10 cellular contexts compared by ENCODE assay signal in genomic region chr9:90433398-90433890, GRCh38.
A peak's percentile ranks its signal among the peaks of the same experiment; 100 is the strongest.
DNase-seq lines count a peak whose midpoint lies in the region; ATAC-seq and TF ChIP-seq lines count a peak whose summit lies in the region.
"Had no signal": no experiment of that assay in that cellular context is flagged by ENCODE, and none has a peak within 500 bp of the region (broad histone marks: within the 10 kb centered on the region; RNA-seq: fewer than 3 reads in every experiment).

No MANE protein-coding gene starts in this region.

- no peaks in the 10 kb centered on the region for H3K9me3 Mint-ChIP-seq in Calu3 (ENCODE audit: low read depth, unreplicated experiment)
- H3K9me3 Mint-ChIP-seq in nephron: peaks cover 3% of the 10 kb centered on the region

- H3K27me3 ChIP-seq in esophagus (ENCODE audit: control insufficient read depth in 1 of 2, insufficient read depth in 2 of 2, low read length in 2 of 2): no peaks in the 10 kb centered on the region

- H3K4me1 Mint-ChIP-seq in Calu3 (ENCODE audit: low read depth, unreplicated experiment): peaks cover 15% of the 10 kb centered on the region
- H3K4me1 Mint-ChIP-seq in nephron: peaks cover 21% of the 10 kb centered on the region

- no peaks in the 10 kb centered on the region for H3K36me3 ChIP-seq in esophagus (ENCODE audit: control insufficient read depth in 2 of 2, insufficient read depth in 2 of 2, low read length in 1 of 2)

- ATAC-seq in GM19397 (IDR thresholded peaks at IDR 0.05; ENCODE audit: unreplicated experiment) (no peak), HG03571 (IDR thresholded peaks at IDR 0.05; ENCODE audit: unreplicated experiment) (no peak)

- CTCF ChIA-PET in Calu3 (lab: Charles Lee): interaction anchor here (0.6 to 1.7 kb wide), 3 partner anchors 10 to 209 kb away, joined by 3 to 7 read pairs (median 3); partner anchors contain the start of gene DIRAS2

- no peak for TF ChIP-seq CTCF in Calu3 (IDR thresholded peaks at IDR 0.05; ENCODE audit: unreplicated experiment)
- TF ChIP-seq CTCF in nephron (IDR thresholded peaks at IDR 0.05; ENCODE audit: unreplicated experiment in 3 of 3): no peak

- H3K27me3 Mint-ChIP-seq in Calu3 (ENCODE audit: unreplicated experiment): no peaks in the 10 kb centered on the region
- no peaks in the 10 kb centered on the region for H3K27me3 Mint-ChIP-seq in nephron (ENCODE audit: low read depth)

- intact Hi-C loops in Calu3 (cut with micrococcal nuclease; ENCODE audit: unreplicated experiment): no loop called here

- H3K4me1 ChIP-seq in esophagus (ENCODE audit: control insufficient read depth in 2 of 2, insufficient read depth in 2 of 2, low read length in 1 of 2): no peaks in the 10 kb centered on the region

- peak overlapping the region in 1 of 2 donors; percentile 18 for H3K4me3 ChIP-seq in esophagus (ENCODE audit: low read depth in 1 of 2, low read length in 2 of 2)

- WGBS in esophagus, 2 donors: 15 to 17% methylated on average over 14 of the region's 14 CpGs

- H3K27ac Mint-ChIP-seq in Calu3 (ENCODE audit: unreplicated experiment): peak overlapping the region; percentile 76
- H3K27ac Mint-ChIP-seq in nephron: peak overlapping the region; percentile 90 to 99 (median 98)

- peak overlapping the region; percentile 69 for H3K4me3 Mint-ChIP-seq in Calu3 (ENCODE audit: low read depth, unreplicated experiment)
- H3K4me3 Mint-ChIP-seq in nephron: peak overlapping the region; percentile 71 to 78 (median 74)

- peak overlapping the region; percentile 45 to 73 for H3K27ac ChIP-seq in esophagus (ENCODE audit: low read depth in 2 of 2, low read length in 1 of 2)

- peak; percentile 62 for DNase-seq in Calu3
- peak; percentile 56 for DNase-seq in NCI-H510A (lab: John Stamatoyannopoulos, UW)
- DNase-seq in NCI-H446 treated with DMSO at 0.1 percent for 48 hours (lab: John Stamatoyannopoulos, UW): no peak
- DNase-seq in NCI-H2196 treated with DMSO at 0.1 percent for 48 hours (lab: John Stamatoyannopoulos, UW; ENCODE audit: unreplicated experiment): no peak
- DNase-seq: effector CD4-positive, alpha-beta T cell; nucleus accumbens had no signal

- no peaks in the 10 kb centered on the region for H3K9me3 ChIP-seq in esophagus (ENCODE audit: control insufficient read depth in 2 of 2, insufficient read depth in 1 of 2, low read depth in 1 of 2, low read length in 1 of 2)

- no TSS peak for BruUV-seq in Calu3 (replicated peaks; lab: Mats Ljungman, UMichigan)

- H3K36me3 Mint-ChIP-seq in Calu3 (ENCODE audit: insufficient read depth, unreplicated experiment) (no peaks in the 10 kb centered on the region), nephron (ENCODE audit: low read depth) (no peaks in the 10 kb centered on the region)

Comparison
In these comparisons a context has a peak if more than half of its experiments do, and no peak if none do; other contexts are left out.
1. DNase-seq: peak in Calu3 (single experiment) and NCI-H510A (single experiment); none in NCI-H446 treated with DMSO at 0.1 percent for 48 hours (single experiment) and NCI-H2196 treated with DMSO at 0.1 percent for 48 hours (single experiment).